24 cellular contexts compared by ENCODE assay signal in the genomic region with DNA sequence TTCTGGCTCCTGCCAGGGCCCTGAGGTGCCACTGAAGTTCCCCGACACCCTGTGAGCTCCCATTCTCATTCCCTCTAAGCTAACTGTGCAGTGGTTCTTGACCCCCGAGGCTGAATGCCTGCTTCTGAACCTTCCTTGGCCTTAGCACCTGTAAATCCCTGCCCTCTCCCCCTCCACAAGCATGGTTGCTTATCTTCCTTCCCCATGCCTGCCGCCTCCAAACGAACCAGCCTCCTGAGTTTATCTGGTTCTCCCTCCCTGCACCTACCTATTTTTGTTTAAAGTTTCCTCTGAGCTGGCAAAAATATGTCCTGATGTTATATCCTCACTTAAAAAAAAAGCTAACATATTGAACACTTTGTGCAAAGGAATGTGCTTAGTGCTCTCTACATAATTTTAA. TPM values are rescaled to one million over a fixed set of nuclear protein-coding genes. Genes with fewer than 3 reads are reported as not detected.
DNase-seq lines count a peak whose midpoint lies in the region; ATAC-seq, FAIRE-seq and TF ChIP-seq lines count a peak whose summit lies in the region.
"Had no signal": no experiment of that assay in that cellular context is flagged by ENCODE, and none has a peak within 500 bp of the region (broad histone marks: within the 10 kb centered on the region; RNA-seq: fewer than 3 reads in every experiment).

No MANE protein-coding gene starts in this region.

- H2AFZ ChIP-seq in keratinocyte (ENCODE audit: control insufficient read depth, low read length) (peak overlapping the region; percentile 21), trophoblast cell (ENCODE audit: insufficient read depth, low read length, poor library complexity) (no peak overlapping the region)
- H2AFZ ChIP-seq: PC-9 had no signal

- FAIRE-seq in keratinocyte (lab: Jason Lieb, UNC), result no peak
- FAIRE-seq: D721Med had no signal

- dilution Hi-C loops in keratinocyte (cut with MboI; ENCODE audit: extremely low pct_ligation_motif_present, low sequenced_read_pairs), result no loop called here

- H3K4me2 ChIP-seq in keratinocyte (ENCODE audit: control insufficient read depth, extremely low read depth, insufficient read depth, low read depth, low read length) (no peak overlapping the region), trophoblast cell (ENCODE audit: low read length) (no peak overlapping the region)
- H3K4me2 ChIP-seq: PC-9 had no signal

- H2BK12ac ChIP-seq in trophoblast cell (ENCODE audit: low read length), result no peak overlapping the region

- no peaks in the 10 kb centered on the region for H3K79me2 ChIP-seq in keratinocyte (ENCODE audit: control insufficient read depth, insufficient read depth, low read length)
- H3K79me2 ChIP-seq in trophoblast cell (ENCODE audit: control insufficient read depth, insufficient read depth, low read length, poor library complexity), result no peaks in the 10 kb centered on the region

- H2BK5ac ChIP-seq in trophoblast cell (ENCODE audit: low read depth, low read length, poor library complexity), result no peak overlapping the region

- intact Hi-C loops in CD4-positive, alpha-beta T cell (cut with DNase I, micrococcal nuclease), result loop anchor here in 1 of 2 experiments (1.0 kb wide), 1 partner anchor 34 kb away; a partner anchor contains a TSS

- peaks cover 13% of the 10 kb centered on the region for H3K4me1 Mint-ChIP-seq in activated naive CD8-positive, alpha-beta T cell treated with anti-CD3 and anti-CD28 coated beads, Interleukin-2, amount 10 ng/mL, durations not matched to agents 7 days and 5 days
- peaks cover 2% of the 10 kb centered on the region for H3K4me1 Mint-ChIP-seq in activated naive CD8-positive, alpha-beta T cell treated with anti-CD3 and anti-CD28 coated beads, Interleukin-2, amount 50 U/mL, for 24 hours
- peaks cover 36% of the 10 kb centered on the region for H3K4me1 Mint-ChIP-seq in CD4-positive, alpha-beta T cell (ENCODE audit: low read depth)
- H3K4me1 Mint-ChIP-seq: CD14-positive monocyte had no signal

- no peaks in the 10 kb centered on the region for H3K27me3 Mint-ChIP-seq in activated naive CD8-positive, alpha-beta T cell treated with anti-CD3 and anti-CD28 coated beads, Interleukin-2, amount 10 ng/mL, durations not matched to agents 7 days and 5 days
- no peaks in the 10 kb centered on the region for H3K27me3 Mint-ChIP-seq in activated naive CD8-positive, alpha-beta T cell treated with anti-CD3 and anti-CD28 coated beads, Interleukin-2, amount 50 U/mL, for 24 hours
- H3K27me3 Mint-ChIP-seq in CD4-positive, alpha-beta T cell, result no peaks in the 10 kb centered on the region
- H3K27me3 Mint-ChIP-seq: B cell had no signal

- no peak overlapping the region for H3K27ac ChIP-seq in keratinocyte (ENCODE audit: control insufficient read depth, insufficient read depth, low read length)
- no peak overlapping the region for H3K27ac ChIP-seq in trophoblast cell (ENCODE audit: low read depth, low read length)
- H3K27ac ChIP-seq in CD4-positive, alpha-beta T cell (ENCODE audit: low read depth, low read length), result no peak overlapping the region
- H3K27ac ChIP-seq: 22Rv1, PC-9, SJSA1 had no signal

- DNase-seq in activated naive CD8-positive, alpha-beta T cell treated with anti-CD3 and anti-CD28 coated beads, Interleukin-2, amount 10 ng/mL, durations not matched to agents 7 days and 5 days, result no peak
- DNase-seq in activated naive CD8-positive, alpha-beta T cell treated with anti-CD3 and anti-CD28 coated beads, Interleukin-2, amount 50 U/mL, for 24 hours, result no peak
- DNase-seq in keratinocyte (ENCODE audit: low read depth, low spot score), result no peak
- DNase-seq in trophoblast cell, result no peak
- DNase-seq in CD4-positive, alpha-beta T cell, result no peak
- DNase-seq in NCI-H2171 treated with DMSO at 0.1 percent for 48 hours (lab: John Stamatoyannopoulos, UW), result no peak
- DNase-seq in NK-92 treated with Interleukin-12 subunit alpha and Interleukin-12 subunit beta, amount 100 ng/mL, for 24 hours (lab: John Stamatoyannopoulos, UW), result no peak
- DNase-seq: HFFc6, Karpas-422, NCI-H1105, NCI-H1436 treated with DMSO at 0.1 percent for 48 hours, NCI-H187 treated with DMSO at 0.1 percent for 48 hours, NCI-H446, NCI-H524 treated with DMSO at 0.1 percent for 48 hours, NCI-H774, PC-9, Right ventricle myocardium superior had no signal

- H3K9me3 Mint-ChIP-seq in activated naive CD8-positive, alpha-beta T cell treated with anti-CD3 and anti-CD28 coated beads, Interleukin-2, amount 10 ng/mL, durations not matched to agents 7 days and 5 days, result no peaks in the 10 kb centered on the region
- no peaks in the 10 kb centered on the region for H3K9me3 Mint-ChIP-seq in activated naive CD8-positive, alpha-beta T cell treated with anti-CD3 and anti-CD28 coated beads, Interleukin-2, amount 50 U/mL, for 24 hours
- no peaks in the 10 kb centered on the region for H3K9me3 Mint-ChIP-seq in CD4-positive, alpha-beta T cell
- H3K9me3 Mint-ChIP-seq: CD14-positive monocyte, HFFc6 had no signal

- peak overlapping the region; percentile 28 for H3K4ac ChIP-seq in trophoblast cell (ENCODE audit: low read depth, low read length)

- H3K9me1 ChIP-seq in keratinocyte (ENCODE audit: control insufficient read depth, extremely low read depth, insufficient read depth, low read length), result no peaks in the 10 kb centered on the region

- no peak overlapping the region for H3K4me3 Mint-ChIP-seq in activated naive CD8-positive, alpha-beta T cell treated with anti-CD3 and anti-CD28 coated beads, Interleukin-2, amount 10 ng/mL, durations not matched to agents 7 days and 5 days
- H3K4me3 Mint-ChIP-seq in activated naive CD8-positive, alpha-beta T cell treated with anti-CD3 and anti-CD28 coated beads, Interleukin-2, amount 50 U/mL, for 24 hours, result no peak overlapping the region
- H3K4me3 Mint-ChIP-seq in CD4-positive, alpha-beta T cell, result no peak overlapping the region
- H3K4me3 Mint-ChIP-seq: B cell, CD14-positive monocyte, HFFc6 had no signal

- H2BK120ac ChIP-seq in trophoblast cell (ENCODE audit: insufficient read depth, low read length, poor library complexity), result no peak overlapping the region

- no peak overlapping the region for H3K14ac ChIP-seq in trophoblast cell (ENCODE audit: low read length)

- H3K79me1 ChIP-seq in trophoblast cell (ENCODE audit: low read length), result peaks cover 6% of the 10 kb centered on the region

- TF ChIP-seq CTCF in keratinocyte (optimal IDR thresholded peaks at IDR 0.05 in 1 of 3, IDR thresholded peaks at IDR 0.05 in 1 of 3, conservative IDR thresholded peaks at IDR 0.05 in 1 of 3; ENCODE audit: extremely low read depth in 1 of 3, insufficient read depth in 2 of 3, low read length in 3 of 3), result no peak
- TF ChIP-seq CTCF in CD4-positive, alpha-beta T cell (IDR thresholded peaks at IDR 0.05), result no peak

- H3K4me1 ChIP-seq in keratinocyte (ENCODE audit: control insufficient read depth, extremely low read depth, insufficient read depth, low read length) (peaks cover 21% of the 10 kb centered on the region), trophoblast cell (ENCODE audit: control insufficient read depth in 1 of 2, insufficient read depth in 2 of 2, low read length in 2 of 2) (peaks cover 8 to 18% of the 10 kb centered on the region in 2 experiments)

- POLR2A ChIA-PET in activated naive CD8-positive, alpha-beta T cell treated with anti-CD3 and anti-CD28 coated beads, Interleukin-2, amount 10 ng/mL, durations not matched to agents 7 days and 5 days (lab: Charles Lee), result interaction anchor here (0.9 to 1.0 kb wide), 2 partner anchors 9 to 13 kb away, joined by 3 read pairs; no protein-coding TSS in a partner anchor
- POLR2A ChIA-PET in CD4-positive, alpha-beta T cell (lab: Charles Lee), result interaction anchor here (0.8 kb wide), 1 partner anchor 16 kb away, joined by 3 read pairs; no protein-coding TSS in a partner anchor

- H3K4me3 ChIP-seq in keratinocyte (ENCODE audit: control insufficient read depth in 2 of 3, extremely low read depth in 1 of 3, insufficient read depth in 2 of 3, low read depth in 1 of 3, low read length in 3 of 3), result no peak overlapping the region
- no peak overlapping the region for H3K4me3 ChIP-seq in trophoblast cell (ENCODE audit: low read depth, low read length)
- H3K4me3 ChIP-seq: HAP-1, PC-9, SJSA1 had no signal

- H3K23ac ChIP-seq in trophoblast cell (ENCODE audit: low read length), result no peak overlapping the region

- peak overlapping the region; percentile 31 for H3K27ac Mint-ChIP-seq in activated naive CD8-positive, alpha-beta T cell treated with anti-CD3 and anti-CD28 coated beads, Interleukin-2, amount 10 ng/mL, durations not matched to agents 7 days and 5 days
- H3K27ac Mint-ChIP-seq in activated naive CD8-positive, alpha-beta T cell treated with anti-CD3 and anti-CD28 coated beads, Interleukin-2, amount 50 U/mL, for 24 hours, result no peak overlapping the region
- no peak overlapping the region for H3K27ac Mint-ChIP-seq in CD4-positive, alpha-beta T cell
- H3K27ac Mint-ChIP-seq: B cell, HFFc6 had no signal

- H3K36me3 Mint-ChIP-seq in activated naive CD8-positive, alpha-beta T cell treated with anti-CD3 and anti-CD28 coated beads, Interleukin-2, amount 10 ng/mL, durations not matched to agents 7 days and 5 days, result peaks cover 6% of the 10 kb centered on the region
- H3K36me3 Mint-ChIP-seq in activated naive CD8-positive, alpha-beta T cell treated with anti-CD3 and anti-CD28 coated beads, Interleukin-2, amount 50 U/mL, for 24 hours (ENCODE audit: low read depth), result peaks cover 8% of the 10 kb centered on the region
- peaks cover 39% of the 10 kb centered on the region for H3K36me3 Mint-ChIP-seq in CD4-positive, alpha-beta T cell (ENCODE audit: low read depth)

- no CpG with 5 or more reads among the region's 4 CpGs for WGBS in trophoblast cell (ENCODE audit: extremely low coverage, insufficient coverage, insufficient read length)

- no peak overlapping the region for H2AK5ac ChIP-seq in trophoblast cell (ENCODE audit: low read length)

- H3K18ac ChIP-seq in trophoblast cell (ENCODE audit: low read length), result no peak overlapping the region

- H3K9ac ChIP-seq in keratinocyte (ENCODE audit: control insufficient read depth, extremely low read depth, insufficient read depth, low read length), result no peak overlapping the region
- no peak overlapping the region for H3K9ac ChIP-seq in trophoblast cell (ENCODE audit: low read length)

- no peaks in the 10 kb centered on the region for H3K36me3 ChIP-seq in keratinocyte (ENCODE audit: control insufficient read depth in 2 of 2, extremely low read depth in 1 of 2, insufficient read depth in 2 of 2, low read length in 2 of 2)
- H3K36me3 ChIP-seq in trophoblast cell (ENCODE audit: control insufficient read depth in 1 of 2, insufficient read depth in 2 of 2, low read length in 2 of 2), result no peaks in the 10 kb centered on the region
- H3K36me3 ChIP-seq: HAP-1, SJSA1 had no signal

- CTCF ChIA-PET in CD4-positive, alpha-beta T cell (lab: Charles Lee), result interaction anchor here (1.1 kb wide), 1 partner anchor 35 kb away, joined by 3 read pairs; no protein-coding TSS in a partner anchor

- H4K8ac ChIP-seq in trophoblast cell (ENCODE audit: low read depth, low read length), result peak overlapping the region; percentile 35

- no peak overlapping the region for H4K12ac ChIP-seq in trophoblast cell (ENCODE audit: low read depth, low read length)

- ATAC-seq in activated naive CD8-positive, alpha-beta T cell treated with anti-CD3 and anti-CD28 coated beads, Interleukin-2, amount 10 ng/mL, durations not matched to agents 7 days and 5 days (ENCODE audit: low read depth), result no peak
- ATAC-seq in activated naive CD8-positive, alpha-beta T cell treated with anti-CD3 and anti-CD28 coated beads, Interleukin-2, amount 50 U/mL, for 24 hours, result no peak
- no peak for ATAC-seq in CD4-positive, alpha-beta T cell (ENCODE audit: poor library complexity)
- ATAC-seq in HG03439 (IDR thresholded peaks at IDR 0.05; ENCODE audit: unreplicated experiment), result no peak

- H4K91ac ChIP-seq in trophoblast cell (ENCODE audit: low read depth, low read length), result no peak overlapping the region

- no peaks in the 10 kb centered on the region for H3K27me3 ChIP-seq in keratinocyte (ENCODE audit: control insufficient read depth, extremely low read depth, insufficient read depth, low read length)
- no peaks in the 10 kb centered on the region for H3K27me3 ChIP-seq in trophoblast cell (ENCODE audit: insufficient read depth, low read length)
- no peaks in the 10 kb centered on the region for H3K27me3 ChIP-seq in CD4-positive, alpha-beta T cell (ENCODE audit: control insufficient read depth, insufficient read depth, low read length)
- H3K27me3 ChIP-seq: SJSA1 had no signal

- H3K9me3 ChIP-seq in keratinocyte (ENCODE audit: control insufficient read depth, low read depth, low read length) (no peaks in the 10 kb centered on the region), trophoblast cell (ENCODE audit: insufficient read depth, low read depth, low read length) (no peaks in the 10 kb centered on the region)
- no peaks in the 10 kb centered on the region for H3K9me3 ChIP-seq in CD4-positive, alpha-beta T cell (ENCODE audit: control insufficient read depth, low read length)
- H3K9me3 ChIP-seq: HAP-1, SJSA1 had no signal

- H4K20me1 ChIP-seq in keratinocyte (ENCODE audit: control insufficient read depth, extremely low read depth, insufficient read depth, low read length), result no peaks in the 10 kb centered on the region

RNA-seq across cellular contexts. Expression of a gene that starts 33.9 kb away (rescaled TPM):
- 10 to 100 TPM; 19.9 to 25.7 TPM for total RNA-seq in activated naive CD8-positive, alpha-beta T cell treated with anti-CD3 and anti-CD28 coated beads, Interleukin-2, amount 10 ng/mL, durations not matched to agents 7 days and 5 days
- polyA plus RNA-seq in keratinocyte, result 6.8 to 11.0 TPM (median 11.0 TPM) in 3 replicates
- polyA plus RNA-seq in keratinocyte (2011; ENCODE audit: low read depth), result 40.5 TPM
- 6.4 and 13.4 TPM in 2 replicates for polyA plus RNA-seq in keratinocyte (2011; cell fraction: cytosol; rRNA removed)
- 22.2 and 30.8 TPM in 2 replicates for polyA plus RNA-seq in keratinocyte (2011; cell fraction: nucleus; rRNA removed)
- 5.7 and 31.4 TPM in 2 replicates for polyA plus RNA-seq in keratinocyte (2012; ENCODE audit: low replicate concordance)
- polyA minus RNA-seq in keratinocyte, result 16.8 to 42.4 TPM (median 18.8 TPM) in 3 replicates
- 10.7 TPM for polyA minus RNA-seq in keratinocyte (2011; cell fraction: cytosol; rRNA and poly(A)+ RNA removed)
- polyA minus RNA-seq in keratinocyte (2011; cell fraction: nucleus; rRNA and poly(A)+ RNA removed), result 18.6 and 20.6 TPM in 2 replicates
- 23.3 and 24.1 TPM in 2 replicates for polyA plus RNA-seq in trophoblast cell (2013)
- total RNA-seq in CD4-positive, alpha-beta T cell, result 10 to 100 TPM; 27.0 to 35.9 TPM
